Comparison of ENCODE assay signal across 28 cellular contexts in the genomic region with DNA sequence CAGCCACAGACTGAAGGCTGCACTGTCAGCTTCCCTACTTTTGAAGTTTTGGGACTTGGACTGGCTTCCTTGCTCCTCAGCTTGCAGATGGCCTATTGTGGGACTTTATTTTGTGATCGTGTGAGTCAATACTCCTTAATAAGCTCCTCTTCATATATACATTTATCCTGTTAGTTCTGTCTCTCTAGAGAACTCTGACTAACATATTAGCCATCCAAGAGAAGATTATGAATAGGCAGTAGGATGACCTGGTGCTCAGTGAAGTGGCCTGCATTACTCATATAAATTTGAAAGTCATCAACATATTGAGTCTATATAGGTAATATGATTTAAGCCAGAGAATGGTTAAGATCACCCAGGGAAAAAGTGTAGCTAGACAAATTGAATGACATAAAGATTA.
A peak's percentile ranks its signal among the peaks of the same experiment; 100 is the strongest.
DNase-seq lines count a peak whose midpoint lies in the region; ATAC-seq and TF ChIP-seq lines count a peak whose summit lies in the region.
"Had no signal": no experiment of that assay in that cellular context is flagged by ENCODE, and none has a peak within 500 bp of the region (broad histone marks: within the 10 kb centered on the region; RNA-seq: fewer than 3 reads in every experiment).

No MANE protein-coding gene starts in this region.

- H3K27me3 ChIP-seq in PC-3 (ENCODE audit: low read length) = no peaks in the 10 kb centered on the region
- H3K27me3 ChIP-seq: BLaER1, esophagus squamous epithelium, neutrophil, SJSA1, uterus had no signal

- POLR2A ChIA-PET in PC-3 (lab: Charles Lee; ENCODE audit: unreplicated experiment) = interaction anchor here (0.6 kb wide), 1 partner anchor 40 kb away, joined by 6 read pairs; no protein-coding TSS in a partner anchor

- CTCF ChIA-PET in PC-3 (lab: Charles Lee) = no interaction called here

- H3K79me2 ChIP-seq in PC-3 (ENCODE audit: low read length) = no peaks in the 10 kb centered on the region

- BruUV-seq in PC-3 (replicated peaks; lab: Mats Ljungman, UMichigan) = no TSS peak

- no peak overlapping the region for H3K27ac ChIP-seq in PC-3 (ENCODE audit: low read length)
- H3K27ac ChIP-seq: BLaER1, coronary artery, esophagus squamous epithelium, neutrophil, psoas muscle, SJSA1, uterus had no signal

- no peaks in the 10 kb centered on the region for H3K36me3 ChIP-seq in PC-3 (ENCODE audit: low read depth, low read length)
- H3K36me3 ChIP-seq: BLaER1, esophagus squamous epithelium, neutrophil, SJSA1, uterus had no signal

- TF ChIP-seq CTCF in PC-3 (conservative IDR thresholded peaks at IDR 0.05; ENCODE audit: low read depth, low read length) (no peak), choroid plexus epithelial cell (conservative IDR thresholded peaks at IDR 0.05; ENCODE audit: low read depth, low read length) (no peak)

- intact Hi-C loops in PC-3 (cut with micrococcal nuclease) = loop anchor here (10.0 kb wide), 1 partner anchor 339 kb away; no protein-coding TSS in a partner anchor

- H3K4me1 ChIP-seq in PC-3 (ENCODE audit: insufficient read depth, low read length) = no peaks in the 10 kb centered on the region
- H3K4me1 ChIP-seq: BLaER1, esophagus squamous epithelium, psoas muscle, SJSA1, uterus had no signal

- no peak overlapping the region for H3K9ac ChIP-seq in PC-3 (ENCODE audit: low read length)
- H3K9ac ChIP-seq: BLaER1 had no signal

- H4K20me1 ChIP-seq in PC-3 (ENCODE audit: low read length) = no peaks in the 10 kb centered on the region
- H4K20me1 ChIP-seq: BLaER1 had no signal

- DNase-seq in ELR (ENCODE audit: low read depth) (peak; percentile 38), PC-3 (peak; percentile 60), choroid plexus epithelial cell (ENCODE audit: low read depth) (peak; percentile 29), iris pigment epithelial cell (ENCODE audit: low read depth) (peak; percentile 35), NCI-H1436 (lab: John Stamatoyannopoulos, UW) (no peak), COLO829 (ENCODE audit: low spot score) (no peak)
- DNase-seq: activated CD4-positive, alpha-beta memory T cell treated with anti-CD3 and anti-CD28 coated beads, Interleukin-2, amount 10 ng/mL, durations not matched to agents 7 days and 5 days; activated CD4-positive, CD25-positive, alpha-beta regulatory T cell treated with anti-CD3 and anti-CD28 coated beads, Interleukin-2, amount 50 U/mL, for 72 hours; activated effector memory CD4-positive, alpha-beta T cell treated with Interleukin-2 at 50 U/mL for 16 hours; effector memory CD8-positive, alpha-beta T cell; esophagus squamous epithelium; Karpas-422; left cardiac atrium; NCI-H187; NCI-H2171 treated with DMSO at 0.1 percent for 48 hours; NCI-H524; psoas muscle; small intestine; stimulated activated CD4-positive, alpha-beta T cell treated with anti-CD3 and anti-CD28 coated beads, Interleukin-1b, Interleukin-23, amount 100 ng/mL, for 48 hours; T-helper 1 cell; uterus had no signal

- ATAC-seq in PC-3 (peak; percentile 73), GM18520 (IDR thresholded peaks at IDR 0.05; ENCODE audit: unreplicated experiment) (no peak), GM18511 (IDR thresholded peaks at IDR 0.05; ENCODE audit: unreplicated experiment) (no peak)
- ATAC-seq: effector memory CD8-positive, alpha-beta T cell; left cardiac atrium; Panc1; psoas muscle had no signal

- no peak overlapping the region for H3K4me3 ChIP-seq in PC-3 (ENCODE audit: low read length)
- no peak overlapping the region for H3K4me3 ChIP-seq in choroid plexus epithelial cell (ENCODE audit: low read depth, low read length)
- H3K4me3 ChIP-seq: BLaER1, coronary artery, esophagus squamous epithelium, psoas muscle, SJSA1, uterus had no signal

- H3K9me2 ChIP-seq in PC-3 (replicated peaks; ENCODE audit: low read length) = no peaks in the 10 kb centered on the region

- no peaks in the 10 kb centered on the region for H3F3A ChIP-seq in PC-3 (ENCODE audit: low read length, unreplicated experiment)

- no peak overlapping the region for H2AFZ ChIP-seq in PC-3 (ENCODE audit: low read length)

- H3K9me3 ChIP-seq in PC-3 (ENCODE audit: low read length) = no peaks in the 10 kb centered on the region
- H3K9me3 ChIP-seq: BLaER1, neutrophil, psoas muscle, SJSA1, uterus had no signal

- H3K4me2 ChIP-seq in PC-3 (ENCODE audit: low read length) = no peak overlapping the region
- H3K4me2 ChIP-seq: BLaER1 had no signal

Comparison
In these comparisons a context has a peak if more than half of its experiments do, and no peak if none do; other contexts are left out.
1. DNase-seq: peak in ELR (single experiment), PC-3 (single experiment), choroid plexus epithelial cell (single experiment) and iris pigment epithelial cell (single experiment); none in NCI-H1436 (single experiment) and COLO829 (single experiment).